In genomic region chr2:28391564-28392296, GRCh38 we compare ENCODE assay signal across 8 cellular contexts. TPM values are rescaled to one million over a fixed set of nuclear protein-coding genes. Genes with fewer than 3 reads are reported as not detected.
DNase-seq lines count a peak whose midpoint lies in the region; ATAC-seq and TF ChIP-seq lines count a peak whose summit lies in the region.

No MANE protein-coding gene starts in this region.

- no peaks in the 10 kb centered on the region for H3K9me3 Mint-ChIP-seq in activated B cell treated with CpG ODN at 0.5 μM for 24 hours

- peaks cover 10% of the 10 kb centered on the region for H3K27me3 Mint-ChIP-seq in activated B cell treated with CpG ODN at 0.5 μM for 24 hours

- POLR2A ChIA-PET in activated B cell treated with CpG ODN at 0.5 μM for 24 hours (lab: Charles Lee), result interaction anchor here (0.6 to 0.8 kb wide), 6 partner anchors 25 to 1628 kb away, joined by 3 to 9 read pairs (median 5); partner anchors contain the start of gene RBKS

- intact Hi-C loops in activated B cell treated with CpG ODN at 0.5 μM for 24 hours (cut with micrococcal nuclease), result loop anchor here (1.0 to 5.0 kb wide), 7 partner anchors 32 to 1756 kb away; partner anchors contain the start of genes BABAM2, MRPL33, NRBP1 and PPP1CB

- peak overlapping the region; percentile 50 for H3K27ac Mint-ChIP-seq in activated B cell treated with CpG ODN at 0.5 μM for 24 hours

- TF ChIP-seq CTCF in 22Rv1 (IDR thresholded peaks at IDR 0.05) (peak; percentile 68), activated B cell treated with CpG ODN at 0.5 μM for 24 hours (IDR thresholded peaks at IDR 0.05) (no peak)

- H3K27ac ChIP-seq in 22Rv1, result peak overlapping the region; percentile 97

- CTCF ChIA-PET in activated B cell treated with CpG ODN at 0.5 μM for 24 hours (lab: Charles Lee), result no interaction called here

- H3K36me3 Mint-ChIP-seq in activated B cell treated with CpG ODN at 0.5 μM for 24 hours (ENCODE audit: low read depth), result peaks cover 3% of the 10 kb centered on the region

- DNase-seq in NCI-H1694 treated with DMSO at 0.1 percent for 48 hours (lab: John Stamatoyannopoulos, UW) (peak; percentile 37), activated B cell treated with CpG ODN at 0.5 μM for 24 hours (no peak), cerebellar cortex (ENCODE audit: low spot score) (peak; percentile 74), kidney tubule cell (ENCODE audit: low spot score) (peak; percentile 92)
- DNase-seq in stimulated activated CD4-positive, alpha-beta T cell treated with anti-CD3 and anti-CD28 coated beads, Interleukin-2, amount 100 ng/mL, for 24 hours, result peak; percentile 68 to 85

- H3K4me3 Mint-ChIP-seq in activated B cell treated with CpG ODN at 0.5 μM for 24 hours, result peak overlapping the region; percentile 86

- peaks cover 17% of the 10 kb centered on the region for H3K4me1 Mint-ChIP-seq in activated B cell treated with CpG ODN at 0.5 μM for 24 hours

- peak; percentile 43 for ATAC-seq in GM18498 (IDR thresholded peaks at IDR 0.05; ENCODE audit: unreplicated experiment)
- ATAC-seq in HG02938 (IDR thresholded peaks at IDR 0.05; ENCODE audit: unreplicated experiment), result peak; percentile 24
- ATAC-seq in activated B cell treated with CpG ODN at 0.5 μM for 24 hours (ENCODE audit: low read depth), result peak; percentile 41

RNA-seq across cellular contexts. Expression of gene FOSL2, which starts 0.9 kb away (rescaled TPM):
- 2.7 and 3.8 TPM in 2 replicates for total RNA-seq in activated B cell treated with CpG ODN at 0.5 μM for 24 hours
